1 cellular context compared by ENCODE assay signal in the genomic region with DNA sequence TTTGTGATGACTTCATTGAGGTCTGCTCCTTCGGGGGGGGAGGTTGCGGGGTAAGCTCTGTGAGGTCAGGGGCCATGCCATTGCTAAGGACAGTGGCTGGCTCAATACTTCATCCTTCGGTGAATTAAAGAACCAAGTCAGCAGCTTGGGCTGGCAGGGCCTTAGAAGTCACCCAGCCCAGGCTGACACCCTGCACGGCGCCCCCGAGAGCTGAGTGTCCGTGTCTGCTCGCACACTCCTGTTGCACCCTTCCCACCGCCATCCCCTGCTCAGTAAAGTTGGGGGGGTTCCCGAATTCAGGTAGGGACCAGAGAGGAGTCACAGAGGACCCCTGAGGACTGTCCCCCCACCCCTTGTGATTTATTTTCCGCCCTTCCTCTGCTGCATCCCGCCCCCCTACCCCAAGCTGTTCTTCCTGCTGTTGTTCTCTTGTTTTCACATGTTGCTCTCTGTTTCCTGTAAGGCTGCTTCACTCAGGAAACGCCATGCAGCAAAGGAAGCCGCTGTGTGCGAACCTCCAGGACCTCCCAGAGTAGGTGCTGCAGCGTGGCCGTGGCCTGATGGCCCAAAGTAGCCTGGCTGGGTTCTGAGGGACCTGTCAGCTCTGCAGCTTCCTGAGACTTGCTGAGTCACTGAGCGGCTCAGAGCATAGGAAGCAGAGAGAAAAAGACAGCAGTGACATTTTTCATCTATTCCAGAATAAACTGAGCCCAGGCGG.
TF ChIP-seq lines count a peak whose summit lies in the region.

No MANE protein-coding gene starts in this region.

TF ChIP-seq in GM12878, 131 proteins besides CTCF, POLR2A, EP300 and RAD21:
- TF ChIP-seq TCF3 (IDR thresholded peaks at IDR 0.05; ENCODE audit: borderline replicate concordance, insufficient read depth, low read depth, low read length) (no peak), ZZZ3 (IDR thresholded peaks at IDR 0.05; ENCODE audit: control insufficient read depth, insufficient read length, low read depth) (no peak), SUZ12 (IDR thresholded peaks at IDR 0.05; ENCODE audit: unreplicated experiment) (no peak), SMAD5 (IDR thresholded peaks at IDR 0.05; ENCODE audit: low read depth) (no peak), CBFB (IDR thresholded peaks at IDR 0.05; ENCODE audit: low read depth) (no peak), ZSCAN29 (IDR thresholded peaks at IDR 0.05) (no peak), RFX5 (IDR thresholded peaks at IDR 0.05; ENCODE audit: low read depth, low read length) (no peak), MEF2A (IDR thresholded peaks at IDR 0.05; ENCODE audit: insufficient read depth, low read depth, low read length) (no peak), HDGF (IDR thresholded peaks at IDR 0.05) (no peak)
- TF ChIP-seq, protein P1, sequence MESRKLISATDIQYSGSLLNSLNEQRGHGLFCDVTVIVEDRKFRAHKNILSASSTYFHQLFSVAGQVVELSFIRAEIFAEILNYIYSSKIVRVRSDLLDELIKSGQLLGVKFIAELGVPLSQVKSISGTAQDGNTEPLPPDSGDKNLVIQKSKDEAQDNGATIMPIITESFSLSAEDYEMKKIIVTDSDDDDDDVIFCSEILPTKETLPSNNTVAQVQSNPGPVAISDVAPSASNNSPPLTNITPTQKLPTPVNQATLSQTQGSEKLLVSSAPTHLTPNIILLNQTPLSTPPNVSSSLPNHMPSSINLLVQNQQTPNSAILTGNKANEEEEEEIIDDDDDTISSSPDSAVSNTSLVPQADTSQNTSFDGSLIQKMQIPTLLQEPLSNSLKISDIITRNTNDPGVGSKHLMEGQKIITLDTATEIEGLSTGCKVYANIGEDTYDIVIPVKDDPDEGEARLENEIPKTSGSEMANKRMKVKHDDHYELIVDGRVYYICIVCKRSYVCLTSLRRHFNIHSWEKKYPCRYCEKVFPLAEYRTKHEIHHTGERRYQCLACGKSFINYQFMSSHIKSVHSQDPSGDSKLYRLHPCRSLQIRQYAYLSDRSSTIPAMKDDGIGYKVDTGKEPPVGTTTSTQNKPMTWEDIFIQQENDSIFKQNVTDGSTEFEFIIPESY (IDR thresholded peaks at IDR 0.05), result no peak
- TF ChIP-seq, protein P2, sequence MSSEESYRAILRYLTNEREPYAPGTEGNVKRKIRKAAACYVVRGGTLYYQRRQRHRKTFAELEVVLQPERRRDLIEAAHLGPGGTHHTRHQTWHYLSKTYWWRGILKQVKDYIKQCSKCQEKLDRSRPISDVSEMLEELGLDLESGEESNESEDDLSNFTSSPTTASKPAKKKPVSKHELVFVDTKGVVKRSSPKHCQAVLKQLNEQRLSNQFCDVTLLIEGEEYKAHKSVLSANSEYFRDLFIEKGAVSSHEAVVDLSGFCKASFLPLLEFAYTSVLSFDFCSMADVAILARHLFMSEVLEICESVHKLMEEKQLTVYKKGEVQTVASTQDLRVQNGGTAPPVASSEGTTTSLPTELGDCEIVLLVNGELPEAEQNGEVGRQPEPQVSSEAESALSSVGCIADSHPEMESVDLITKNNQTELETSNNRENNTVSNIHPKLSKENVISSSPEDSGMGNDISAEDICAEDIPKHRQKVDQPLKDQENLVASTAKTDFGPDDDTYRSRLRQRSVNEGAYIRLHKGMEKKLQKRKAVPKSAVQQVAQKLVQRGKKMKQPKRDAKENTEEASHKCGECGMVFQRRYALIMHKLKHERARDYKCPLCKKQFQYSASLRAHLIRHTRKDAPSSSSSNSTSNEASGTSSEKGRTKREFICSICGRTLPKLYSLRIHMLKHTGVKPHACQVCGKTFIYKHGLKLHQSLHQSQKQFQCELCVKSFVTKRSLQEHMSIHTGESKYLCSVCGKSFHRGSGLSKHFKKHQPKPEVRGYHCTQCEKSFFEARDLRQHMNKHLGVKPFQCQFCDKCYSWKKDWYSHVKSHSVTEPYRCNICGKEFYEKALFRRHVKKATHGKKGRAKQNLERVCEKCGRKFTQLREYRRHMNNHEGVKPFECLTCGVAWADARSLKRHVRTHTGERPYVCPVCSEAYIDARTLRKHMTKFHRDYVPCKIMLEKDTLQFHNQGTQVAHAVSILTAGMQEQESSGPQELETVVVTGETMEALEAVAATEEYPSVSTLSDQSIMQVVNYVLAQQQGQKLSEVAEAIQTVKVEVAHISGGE (CRISPR knock-in tag; IDR thresholded peaks at IDR 0.05), result no peak
- TF ChIP-seq, protein P3, sequence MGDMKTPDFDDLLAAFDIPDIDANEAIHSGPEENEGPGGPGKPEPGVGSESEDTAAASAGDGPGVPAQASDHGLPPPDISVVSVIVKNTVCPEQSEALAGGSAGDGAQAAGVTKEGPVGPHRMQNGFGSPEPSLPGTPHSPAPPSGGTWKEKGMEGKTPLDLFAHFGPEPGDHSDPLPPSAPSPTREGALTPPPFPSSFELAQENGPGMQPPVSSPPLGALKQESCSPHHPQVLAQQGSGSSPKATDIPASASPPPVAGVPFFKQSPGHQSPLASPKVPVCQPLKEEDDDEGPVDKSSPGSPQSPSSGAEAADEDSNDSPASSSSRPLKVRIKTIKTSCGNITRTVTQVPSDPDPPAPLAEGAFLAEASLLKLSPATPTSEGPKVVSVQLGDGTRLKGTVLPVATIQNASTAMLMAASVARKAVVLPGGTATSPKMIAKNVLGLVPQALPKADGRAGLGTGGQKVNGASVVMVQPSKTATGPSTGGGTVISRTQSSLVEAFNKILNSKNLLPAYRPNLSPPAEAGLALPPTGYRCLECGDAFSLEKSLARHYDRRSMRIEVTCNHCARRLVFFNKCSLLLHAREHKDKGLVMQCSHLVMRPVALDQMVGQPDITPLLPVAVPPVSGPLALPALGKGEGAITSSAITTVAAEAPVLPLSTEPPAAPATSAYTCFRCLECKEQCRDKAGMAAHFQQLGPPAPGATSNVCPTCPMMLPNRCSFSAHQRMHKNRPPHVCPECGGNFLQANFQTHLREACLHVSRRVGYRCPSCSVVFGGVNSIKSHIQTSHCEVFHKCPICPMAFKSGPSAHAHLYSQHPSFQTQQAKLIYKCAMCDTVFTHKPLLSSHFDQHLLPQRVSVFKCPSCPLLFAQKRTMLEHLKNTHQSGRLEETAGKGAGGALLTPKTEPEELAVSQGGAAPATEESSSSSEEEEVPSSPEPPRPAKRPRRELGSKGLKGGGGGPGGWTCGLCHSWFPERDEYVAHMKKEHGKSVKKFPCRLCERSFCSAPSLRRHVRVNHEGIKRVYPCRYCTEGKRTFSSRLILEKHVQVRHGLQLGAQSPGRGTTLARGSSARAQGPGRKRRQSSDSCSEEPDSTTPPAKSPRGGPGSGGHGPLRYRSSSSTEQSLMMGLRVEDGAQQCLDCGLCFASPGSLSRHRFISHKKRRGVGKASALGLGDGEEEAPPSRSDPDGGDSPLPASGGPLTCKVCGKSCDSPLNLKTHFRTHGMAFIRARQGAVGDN (IDR thresholded peaks at IDR 0.05), result no peak
